10 cellular contexts compared by ENCODE assay signal in genomic region chr7:40474790-40475680, GRCh38.
DNase-seq lines count a peak whose midpoint lies in the region; ATAC-seq, FAIRE-seq and TF ChIP-seq lines count a peak whose summit lies in the region.
"Had no signal": no experiment of that assay in that cellular context is flagged by ENCODE, and none has a peak within 500 bp of the region (broad histone marks: within the 10 kb centered on the region; RNA-seq: fewer than 3 reads in every experiment).

No MANE protein-coding gene starts in this region.

- FAIRE-seq in GM19239 (lab: Jason Lieb, UNC) = peak; percentile 67
- FAIRE-seq: G401.6 had no signal

- DNase-seq in GM12864 (ENCODE audit: low read depth) = peak; percentile 22
- DNase-seq in GM19239 (ENCODE audit: insufficient read length, low spot score) = peak; percentile 21
- no peak for DNase-seq in DMS79 (lab: John Stamatoyannopoulos, UW)
- no peak for DNase-seq in Right ventricle myocardium superior
- DNase-seq in cardiac septum (ENCODE audit: low spot score) = no peak
- DNase-seq in activated gamma-delta T cell treated with Interleukin-2 at 50 U/mL for 16 hours = no peak
- DNase-seq: brain microvascular endothelial cell had no signal

- ATAC-seq in HG02642 (IDR thresholded peaks at IDR 0.05; ENCODE audit: poor library complexity, unreplicated experiment) (peak; percentile 97), HG03457 (IDR thresholded peaks at IDR 0.05; ENCODE audit: unreplicated experiment) (peak; percentile 98), Right ventricle myocardium superior (ENCODE audit: poor library complexity) (no peak)

- intact Hi-C loops in Right ventricle myocardium superior (cut with DNase I) = no loop called here
- intact Hi-C loops in cardiac septum (cut with DNase I) = no loop called here

- no peak overlapping the region for H3K4me3 ChIP-seq in GM12864 (ENCODE audit: low read depth, low read length)

- no peak for TF ChIP-seq CTCF in GM12864 (IDR thresholded peaks at IDR 0.05; ENCODE audit: low read depth, low read length, missing control alignments)

Comparison
In these comparisons a context has a peak if more than half of its experiments do, and no peak if none do; other contexts are left out.
1. DNase-seq: peak in GM12864 (single experiment) and GM19239 (single experiment); none in DMS79 (single experiment), Right ventricle myocardium superior (single experiment), cardiac septum (single experiment) and activated gamma-delta T cell treated with Interleukin-2 at 50 U/mL for 16 hours (single experiment).